17 cellular contexts compared by ENCODE assay signal in genomic region chr12:39972119-39972518, GRCh38.
DNase-seq lines count a peak whose midpoint lies in the region; ATAC-seq and TF ChIP-seq lines count a peak whose summit lies in the region.
"Had no signal": no experiment of that assay in that cellular context is flagged by ENCODE, and none has a peak within 500 bp of the region (broad histone marks: within the 10 kb centered on the region; RNA-seq: fewer than 3 reads in every experiment).

No MANE protein-coding gene starts in this region.

- in situ Hi-C loops in KBM-7 (cut with MboI; ENCODE audit: low pct_unique_long_range_greater_than_20kb, low sequenced_read_pairs), result no loop called here
- in situ Hi-C loops in ACHN (cut with HindIII; ENCODE audit: low pct_ligation_motif_present, low pct_unique_long_range_greater_than_20kb, low sequenced_read_pairs), result no loop called here

- peak; percentile 2 for DNase-seq in CMK (ENCODE audit: low read depth)
- peak; percentile 55 for DNase-seq in KBM-7
- peak; percentile 74 for DNase-seq in adipocyte (ENCODE audit: low read depth)
- peak; percentile 23 to 30 for DNase-seq in foreskin fibroblast
- DNase-seq in SW 1271 (lab: John Stamatoyannopoulos, UW), result no peak
- no peak for DNase-seq in ACHN
- DNase-seq: activated CD4-positive, alpha-beta memory T cell treated with anti-CD3 and anti-CD28 coated beads, Interleukin-2, amount 10 ng/mL, durations not matched to agents 7 days and 5 days; activated naive CD8-positive, alpha-beta T cell treated with anti-CD3 and anti-CD28 coated beads, Interleukin-2, amount 10 ng/mL, durations not matched to agents 7 days and 5 days; activated T-cell treated with anti-CD3 and anti-CD28 coated beads, Interleukin-2, amount 50 U/mL, for 48 hours; KG1; NCI-H446; psoas muscle; stimulated activated naive CD4-positive, alpha-beta T cell; trophoblast cell had no signal

- no peak for TF ChIP-seq POLR2A in GM18505 (IDR thresholded peaks at IDR 0.05; ENCODE audit: borderline replicate concordance, extremely low read depth, insufficient read depth, insufficient read length)

- H3K4me3 ChIP-seq in adipocyte (ENCODE audit: low read length), result no peak overlapping the region
- no peak overlapping the region for H3K4me3 ChIP-seq in foreskin fibroblast (ENCODE audit: low read depth in 1 of 2, low read length in 2 of 2)
- H3K4me3 ChIP-seq: psoas muscle had no signal

- H3K27me3 ChIP-seq in adipocyte (replicated peaks; ENCODE audit: control insufficient read depth, insufficient read depth, low read length), result no peaks in the 10 kb centered on the region

- no peak for TF ChIP-seq CTCF in foreskin fibroblast (IDR thresholded peaks at IDR 0.05; ENCODE audit: low read depth, low read length)

- no peak overlapping the region for H3K9ac ChIP-seq in adipocyte (ENCODE audit: low read length)

- no peaks in the 10 kb centered on the region for H3K36me3 ChIP-seq in adipocyte (ENCODE audit: control insufficient read depth, insufficient read depth, low read length, severe bottlenecking)

- no peaks in the 10 kb centered on the region for H3K9me3 ChIP-seq in adipocyte (ENCODE audit: control insufficient read depth, low read length)

- peaks cover 4% of the 10 kb centered on the region for H3K4me1 ChIP-seq in adipocyte (ENCODE audit: control insufficient read depth, insufficient read depth, low read length)
- H3K4me1 ChIP-seq: psoas muscle had no signal

- ATAC-seq in GM18505 (IDR thresholded peaks at IDR 0.05; ENCODE audit: unreplicated experiment), result no peak
- no peak for ATAC-seq in HG03095 (IDR thresholded peaks at IDR 0.05; ENCODE audit: unreplicated experiment)
- ATAC-seq: natural killer cell treated with Interleukin-12 subunit alpha and Interleukin-12 subunit beta and Interleukin-15 and Interleukin-18, amount 100 ng/mL, for 72 hours; psoas muscle had no signal

Comparison
In these comparisons a context has a peak if more than half of its experiments do, and no peak if none do; other contexts are left out.
1. DNase-seq: peak in CMK (single experiment), KBM-7 (single experiment), adipocyte (single experiment) and foreskin fibroblast (2 of 2); none in SW 1271 (0 of 2) and ACHN (single experiment).